18 cellular contexts compared by ENCODE assay signal in the genomic region with DNA sequence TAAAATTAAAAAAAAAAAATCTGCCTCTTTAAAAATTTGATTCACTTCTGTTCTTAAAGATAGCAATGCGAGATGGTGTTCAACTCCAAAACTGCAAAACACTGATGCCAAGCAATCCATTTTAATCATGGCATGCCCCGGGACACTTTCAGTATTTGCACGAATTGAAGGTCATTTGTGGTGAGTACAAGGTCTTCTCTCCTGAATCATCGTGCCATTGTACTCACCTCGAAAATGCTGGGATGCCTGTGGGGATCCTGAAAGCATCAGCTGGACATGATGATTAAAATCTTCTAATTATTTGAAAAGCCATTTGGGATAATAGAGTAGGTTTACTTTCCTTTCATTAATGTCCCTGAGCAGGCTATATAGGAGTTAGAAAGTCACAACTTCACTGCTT.
DNase-seq lines count a peak whose midpoint lies in the region; TF ChIP-seq lines count a peak whose summit lies in the region.
"Had no signal": no experiment of that assay in that cellular context is flagged by ENCODE, and none has a peak within 500 bp of the region (broad histone marks: within the 10 kb centered on the region; RNA-seq: fewer than 3 reads in every experiment).

No MANE protein-coding gene starts in this region.

- 6 to 7% methylated on average over 5 of the region's 5 CpGs for WGBS in GM23248 (ENCODE audit: low coverage in 1 of 2, low lambda C conversion rate in 2 of 2, missing lambda C conversion rate in 2 of 2), 2 experiments

- peak overlapping the region; percentile 58 for H3K27ac ChIP-seq in GM23248
- H3K27ac ChIP-seq: BLaER1 treated with 17β-estradiol and CSF1 and Interleukin-3, amounts not matched to agents 10 nM and 100 nM; HL-60; KMS-11; tibial nerve had no signal

- H3K4me3 ChIP-seq in GM23248 (peak overlapping the region; percentile 12; the same call in 1 of the 2 replicates), foreskin fibroblast (ENCODE audit: low read depth in 1 of 2, low read length in 2 of 2) (no peak overlapping the region), skeletal muscle satellite cell (ENCODE audit: low read length) (no peak overlapping the region)
- H3K4me3 ChIP-seq: BLaER1 treated with 17β-estradiol and CSF1 and Interleukin-3, amounts not matched to agents 10 nM and 100 nM; tibial nerve had no signal

- peak; percentile 78 for DNase-seq in GM23248
- peak; percentile 96 for DNase-seq in RPMI7951 (ENCODE audit: low read depth)
- DNase-seq in foreskin fibroblast = peak; percentile 33 to 55
- no peak for DNase-seq in DMS153 (lab: John Stamatoyannopoulos, UW)
- DNase-seq in activated CD4-positive, alpha-beta T cell treated with anti-CD3 and anti-CD28 coated beads for 1 hour = no peak
- no peak for DNase-seq in NCI-H2107 (lab: John Stamatoyannopoulos, UW)
- no peak for DNase-seq in NK-92 treated with Interleukin-12 subunit alpha and Interleukin-12 subunit beta, amount 100 ng/mL, for 24 hours (lab: John Stamatoyannopoulos, UW)
- DNase-seq: activated CD8-positive, alpha-beta memory T cell treated with anti-CD3 and anti-CD28 coated beads for 24 hours; activated naive CD8-positive, alpha-beta T cell treated with anti-CD3 and anti-CD28 coated beads, Interleukin-2, amount 50 U/mL, for 24 hours; GOT3; NCI-H1105 treated with DMSO at 0.1 percent for 48 hours; NCI-H2171 treated with DMSO at 0.1 percent for 48 hours; T-cell had no signal

- no peaks in the 10 kb centered on the region for H3K79me2 ChIP-seq in GM23248 (ENCODE audit: insufficient read depth)

- H3K36me3 ChIP-seq in GM23248 (ENCODE audit: low read depth) = no peaks in the 10 kb centered on the region
- H3K36me3 ChIP-seq in skeletal muscle satellite cell (ENCODE audit: insufficient read depth, low read length) = no peaks in the 10 kb centered on the region
- H3K36me3 ChIP-seq: BLaER1 treated with 17β-estradiol and CSF1 and Interleukin-3, amounts not matched to agents 10 nM and 100 nM; tibial nerve had no signal

- no peaks in the 10 kb centered on the region for H3K9me2 ChIP-seq in GM23248 (ENCODE audit: insufficient read depth)

- in situ Hi-C loops in GM23248 (cut with MboI) = no loop called here

- H3K27me3 ChIP-seq in GM23248 (replicated peaks; ENCODE audit: insufficient read depth) (no peaks in the 10 kb centered on the region), skeletal muscle satellite cell (ENCODE audit: control insufficient read depth, insufficient read depth, low read length) (no peaks in the 10 kb centered on the region)
- H3K27me3 ChIP-seq: BLaER1 treated with 17β-estradiol and CSF1 and Interleukin-3, amounts not matched to agents 10 nM and 100 nM; tibial nerve had no signal

- no peaks in the 10 kb centered on the region for H3K9me3 ChIP-seq in GM23248 (ENCODE audit: low read depth)
- no peaks in the 10 kb centered on the region for H3K9me3 ChIP-seq in skeletal muscle satellite cell (replicated peaks; ENCODE audit: low read length)
- H3K9me3 ChIP-seq: BLaER1 treated with 17β-estradiol and CSF1 and Interleukin-3, amounts not matched to agents 10 nM and 100 nM; tibial nerve had no signal

- peak overlapping the region; percentile 39 for H3K4me2 ChIP-seq in GM23248 (ENCODE audit: unreplicated experiment)
- H3K4me2 ChIP-seq in skeletal muscle satellite cell (ENCODE audit: low read length) = peak overlapping the region; percentile 42
- H3K4me2 ChIP-seq: BLaER1 treated with 17β-estradiol and CSF1 and Interleukin-3, amounts not matched to agents 10 nM and 100 nM; KMS-11 had no signal

- H2AFZ ChIP-seq in GM23248 = no peak overlapping the region

- H3F3A ChIP-seq in GM23248 (ENCODE audit: insufficient read depth) = peaks cover 22% of the 10 kb centered on the region

- no peak for TF ChIP-seq CTCF in foreskin fibroblast (IDR thresholded peaks at IDR 0.05; ENCODE audit: low read depth, low read length)

- H3K9ac ChIP-seq in GM23248 = no peak overlapping the region
- no peak overlapping the region for H3K9ac ChIP-seq in skeletal muscle satellite cell (ENCODE audit: low read depth, low read length)
- H3K9ac ChIP-seq: BLaER1 treated with 17β-estradiol and CSF1 and Interleukin-3, amounts not matched to agents 10 nM and 100 nM; KMS-11 had no signal

- H3K4me1 ChIP-seq in GM23248 (ENCODE audit: insufficient read depth) (peaks cover 28% of the 10 kb centered on the region), skeletal muscle satellite cell (ENCODE audit: control insufficient read depth, insufficient read depth, low read length) (peaks cover 25% of the 10 kb centered on the region)
- H3K4me1 ChIP-seq: tibial nerve had no signal

- no peaks in the 10 kb centered on the region for H4K20me1 ChIP-seq in GM23248 (ENCODE audit: insufficient read depth)
- H4K20me1 ChIP-seq: BLaER1 treated with 17β-estradiol and CSF1 and Interleukin-3, amounts not matched to agents 10 nM and 100 nM had no signal

Comparison
In these comparisons a context has a peak if more than half of its experiments do, and no peak if none do; other contexts are left out.
1. DNase-seq: peak in GM23248 (single experiment), RPMI7951 (single experiment) and foreskin fibroblast (2 of 2); none in DMS153 (single experiment), activated CD4-positive, alpha-beta T cell treated with anti-CD3 and anti-CD28 coated beads for 1 hour (single experiment), NCI-H2107 (single experiment) and NK-92 treated with Interleukin-12 subunit alpha and Interleukin-12 subunit beta, amount 100 ng/mL, for 24 hours (single experiment).